19 cellular contexts compared by ENCODE assay signal in the genomic region with DNA sequence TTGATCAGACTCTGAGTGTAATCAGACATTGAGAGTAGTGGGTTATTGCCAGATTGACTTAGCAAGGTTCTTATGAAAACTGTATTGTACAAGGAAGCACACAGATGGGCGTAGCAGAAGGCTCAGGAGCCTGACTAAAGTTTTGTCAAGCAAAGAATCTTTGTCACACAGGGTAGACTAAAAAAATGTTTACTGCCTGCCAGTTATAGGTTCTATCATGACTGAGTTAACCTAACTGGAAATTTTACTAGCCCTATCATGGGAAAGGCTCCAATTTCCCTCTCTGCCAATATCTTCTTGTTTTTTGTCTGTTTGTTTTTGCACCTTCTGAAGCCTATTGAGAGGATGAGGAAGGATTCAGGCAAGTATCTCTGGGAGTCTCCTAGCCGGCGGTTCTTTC. TPM values are rescaled to one million over a fixed set of nuclear protein-coding genes. Genes with fewer than 3 reads are reported as not detected.
DNase-seq lines count a peak whose midpoint lies in the region; ATAC-seq and TF ChIP-seq lines count a peak whose summit lies in the region.
"Had no signal": no experiment of that assay in that cellular context is flagged by ENCODE, and none has a peak within 500 bp of the region (broad histone marks: within the 10 kb centered on the region; RNA-seq: fewer than 3 reads in every experiment).

No MANE protein-coding gene starts in this region.

- POLR2A ChIA-PET in activated CD4-positive, alpha-beta T cell treated with anti-CD3 and anti-CD28 coated beads for 36 hours (lab: Charles Lee): no interaction called here
- POLR2A ChIA-PET in CD4-positive, alpha-beta memory T cell (lab: Charles Lee; ENCODE audit: partially characterized antibody): no interaction called here
- POLR2A ChIA-PET in PC-3 (lab: Charles Lee; ENCODE audit: unreplicated experiment): no interaction called here

- no peaks in the 10 kb centered on the region for H3F3A ChIP-seq in PC-3 (ENCODE audit: low read length, unreplicated experiment)

- no TSS peak for BruUV-seq in PC-3 (replicated peaks; lab: Mats Ljungman, UMichigan)

- no peaks in the 10 kb centered on the region for H3K27me3 Mint-ChIP-seq in activated CD4-positive, alpha-beta T cell treated with anti-CD3 and anti-CD28 coated beads for 36 hours
- H3K27me3 Mint-ChIP-seq in CD4-positive, alpha-beta memory T cell: no peaks in the 10 kb centered on the region
- H3K27me3 Mint-ChIP-seq: IgD-negative memory B cell had no signal

- peaks cover 5% of the 10 kb centered on the region for H3K36me3 ChIP-seq in CD4-positive, alpha-beta memory T cell (ENCODE audit: insufficient read depth, low read length)
- H3K36me3 ChIP-seq in PC-3 (ENCODE audit: low read depth, low read length): no peaks in the 10 kb centered on the region

- no peaks in the 10 kb centered on the region for H4K20me1 ChIP-seq in PC-3 (ENCODE audit: low read length)

- H3K36me3 Mint-ChIP-seq in activated CD4-positive, alpha-beta T cell treated with anti-CD3 and anti-CD28 coated beads for 36 hours (ENCODE audit: low read depth): peaks cover 5% of the 10 kb centered on the region
- peaks cover 14 to 36% of the 10 kb centered on the region in 2 donors for H3K36me3 Mint-ChIP-seq in CD4-positive, alpha-beta memory T cell
- H3K36me3 Mint-ChIP-seq: IgD-negative memory B cell had no signal

- no peak overlapping the region for H2AFZ ChIP-seq in PC-3 (ENCODE audit: low read length)
- H2AFZ ChIP-seq: GM23338 had no signal

- H3K9me2 ChIP-seq in PC-3 (replicated peaks; ENCODE audit: low read length): no peaks in the 10 kb centered on the region

- H3K9me3 Mint-ChIP-seq in activated CD4-positive, alpha-beta T cell treated with anti-CD3 and anti-CD28 coated beads for 36 hours (ENCODE audit: low read depth): no peaks in the 10 kb centered on the region
- no peaks in the 10 kb centered on the region for H3K9me3 Mint-ChIP-seq in CD4-positive, alpha-beta memory T cell
- H3K9me3 Mint-ChIP-seq: GM23338, IgD-negative memory B cell had no signal

- H3K27ac Mint-ChIP-seq in activated CD4-positive, alpha-beta T cell treated with anti-CD3 and anti-CD28 coated beads for 36 hours: peak overlapping the region; percentile 60
- peak overlapping the region in 6 of 7 donors; percentile 18 to 72 (median 30) for H3K27ac Mint-ChIP-seq in CD4-positive, alpha-beta memory T cell
- H3K27ac Mint-ChIP-seq: GM23338, IgD-negative memory B cell had no signal

- CTCF ChIA-PET in activated CD4-positive, alpha-beta T cell treated with anti-CD3 and anti-CD28 coated beads for 36 hours (lab: Charles Lee): interaction anchor here (1.7 to 3.6 kb wide), 2 partner anchors 11 to 19 kb away, joined by 4 to 21 read pairs; partner anchors contain the start of gene CAMK4
- CTCF ChIA-PET in CD4-positive, alpha-beta memory T cell (lab: Charles Lee; ENCODE audit: partially characterized antibody): interaction anchor here (5.2 kb wide), 1 partner anchor 20 kb away, joined by 27 read pairs; the partner anchor contains the start of gene CAMK4
- CTCF ChIA-PET in PC-3 (lab: Charles Lee): no interaction called here

- no peak for ATAC-seq in activated CD4-positive, alpha-beta T cell treated with anti-CD3 and anti-CD28 coated beads for 36 hours
- ATAC-seq in PC-3 (peak; percentile 74), HG03432 (IDR thresholded peaks at IDR 0.05; ENCODE audit: unreplicated experiment) (no peak), GM21447 (IDR thresholded peaks at IDR 0.05; ENCODE audit: unreplicated experiment) (no peak)
- ATAC-seq: HCT116 had no signal

- H3K79me2 ChIP-seq in PC-3 (ENCODE audit: low read length): no peaks in the 10 kb centered on the region

- H3K4me1 ChIP-seq in CD4-positive, alpha-beta memory T cell (ENCODE audit: insufficient read depth, low read length): peaks cover 77% of the 10 kb centered on the region
- H3K4me1 ChIP-seq in PC-3 (ENCODE audit: insufficient read depth, low read length): no peaks in the 10 kb centered on the region
- H3K4me1 ChIP-seq: Caco-2 had no signal

- H3K4me3 Mint-ChIP-seq in activated CD4-positive, alpha-beta T cell treated with anti-CD3 and anti-CD28 coated beads for 36 hours: no peak overlapping the region
- peak overlapping the region in 4 of 8 donors; percentile 9 to 62 (median 24) for H3K4me3 Mint-ChIP-seq in CD4-positive, alpha-beta memory T cell
- H3K4me3 Mint-ChIP-seq: GM23338, IgD-negative memory B cell had no signal

- no peaks in the 10 kb centered on the region for H3K9me3 ChIP-seq in CD4-positive, alpha-beta memory T cell (ENCODE audit: control insufficient read depth in 1 of 2, low read length in 2 of 2)
- H3K9me3 ChIP-seq in PC-3 (ENCODE audit: low read length): no peaks in the 10 kb centered on the region
- H3K9me3 ChIP-seq: Caco-2 had no signal

- H3K9ac ChIP-seq in PC-3 (ENCODE audit: low read length): no peak overlapping the region

- no peak for DNase-seq in activated CD4-positive, alpha-beta T cell treated with anti-CD3 and anti-CD28 coated beads for 36 hours
- DNase-seq in activated CD4-positive, alpha-beta T cell treated with anti-CD3 and anti-CD28 coated beads, Interleukin-2, amount 50 U/mL, for 1 hour: no peak
- no peak for DNase-seq in CD4-positive, alpha-beta memory T cell
- peak; percentile 21 for DNase-seq in PC-3
- peak; percentile 64 for DNase-seq in cerebellar cortex (ENCODE audit: low spot score)
- no peak for DNase-seq in mucosa of gallbladder (ENCODE audit: low spot score)
- DNase-seq: 8988T; Caco-2; DMS53; NCI-H187; NK-92 treated with Interleukin-12 subunit alpha and Interleukin-12 subunit beta, amount 100 ng/mL, for 24 hours; OCI-M1; RPMI8226 had no signal

- H3K27ac ChIP-seq in CD4-positive, alpha-beta memory T cell (ENCODE audit: low read depth, low read length): no peak overlapping the region
- no peak overlapping the region for H3K27ac ChIP-seq in PC-3 (ENCODE audit: low read length)
- H3K27ac ChIP-seq: HL-60 had no signal

- no peak overlapping the region for H3K4me3 ChIP-seq in CD4-positive, alpha-beta memory T cell (ENCODE audit: low read length in 2 of 2)
- H3K4me3 ChIP-seq in PC-3 (ENCODE audit: low read length): no peak overlapping the region
- H3K4me3 ChIP-seq: GM23338 had no signal

- H3K4me2 ChIP-seq in PC-3 (ENCODE audit: low read length): no peak overlapping the region
- H3K4me2 ChIP-seq: GM23338 had no signal

- peaks cover 84% of the 10 kb centered on the region for H3K4me1 Mint-ChIP-seq in activated CD4-positive, alpha-beta T cell treated with anti-CD3 and anti-CD28 coated beads for 36 hours
- H3K4me1 Mint-ChIP-seq in CD4-positive, alpha-beta memory T cell: peaks cover 64 to 87% (median 76%) of the 10 kb centered on the region in 4 donors
- H3K4me1 Mint-ChIP-seq: IgD-negative memory B cell had no signal

- H3K27me3 ChIP-seq in CD4-positive, alpha-beta memory T cell (ENCODE audit: insufficient read depth, low read length): no peaks in the 10 kb centered on the region
- H3K27me3 ChIP-seq in PC-3 (ENCODE audit: low read length): peaks cover 77% of the 10 kb centered on the region

- TF ChIP-seq CTCF in PC-3 (conservative IDR thresholded peaks at IDR 0.05; ENCODE audit: low read depth, low read length): no peak

- intact Hi-C loops in activated CD4-positive, alpha-beta T cell treated with anti-CD3 and anti-CD28 coated beads for 36 hours (cut with DNase I, micrococcal nuclease): no loop called here
- intact Hi-C loops in CD4-positive, alpha-beta memory T cell (cut with micrococcal nuclease): no loop called here
- intact Hi-C loops in PC-3 (cut with micrococcal nuclease): no loop called here

RNA-seq across cellular contexts. Expression of gene CAMK4, which starts 19.2 kb away (rescaled TPM):
- 10 to 100 TPM; 49.4 to 53.1 TPM for total RNA-seq in activated CD4-positive, alpha-beta T cell treated with anti-CD3 and anti-CD28 coated beads for 36 hours
- 100 to 1,000 TPM; 243 to 257 TPM for total RNA-seq in CD4-positive, alpha-beta memory T cell
- polyA plus RNA-seq in CD4-positive, alpha-beta memory T cell: 10 to 100 TPM; 84.3 to 86.9 TPM
- total RNA-seq in PC-3 (2014; rRNA removed): 0.55 and 0.69 TPM in 2 replicates
- 5.0 TPM for total RNA-seq in mucosa of gallbladder
- total RNA-seq: Caco-2 had no signal

Comparison
In these comparisons a context has a peak if more than half of its experiments do, and no peak if none do; other contexts are left out.
1. DNase-seq: peak in PC-3 (single experiment) and cerebellar cortex (single experiment); none in activated CD4-positive, alpha-beta T cell treated with anti-CD3 and anti-CD28 coated beads for 36 hours (single experiment), activated CD4-positive, alpha-beta T cell treated with anti-CD3 and anti-CD28 coated beads, Interleukin-2, amount 50 U/mL, for 1 hour (single experiment), CD4-positive, alpha-beta memory T cell (0 of 5) and mucosa of gallbladder (single experiment).
2. RNA of gene CAMK4, which starts 19.2 kb away (total RNA-seq): 243 to 257 TPM in CD4-positive, alpha-beta memory T cell; 49.4 to 53.1 TPM in activated CD4-positive, alpha-beta T cell treated with anti-CD3 and anti-CD28 coated beads for 36 hours, 5.0 TPM in mucosa of gallbladder (single experiment) and 0.55 to 0.69 TPM in PC-3; every median in the first group is over 4 times any median in the second.